In the genomic region with DNA sequence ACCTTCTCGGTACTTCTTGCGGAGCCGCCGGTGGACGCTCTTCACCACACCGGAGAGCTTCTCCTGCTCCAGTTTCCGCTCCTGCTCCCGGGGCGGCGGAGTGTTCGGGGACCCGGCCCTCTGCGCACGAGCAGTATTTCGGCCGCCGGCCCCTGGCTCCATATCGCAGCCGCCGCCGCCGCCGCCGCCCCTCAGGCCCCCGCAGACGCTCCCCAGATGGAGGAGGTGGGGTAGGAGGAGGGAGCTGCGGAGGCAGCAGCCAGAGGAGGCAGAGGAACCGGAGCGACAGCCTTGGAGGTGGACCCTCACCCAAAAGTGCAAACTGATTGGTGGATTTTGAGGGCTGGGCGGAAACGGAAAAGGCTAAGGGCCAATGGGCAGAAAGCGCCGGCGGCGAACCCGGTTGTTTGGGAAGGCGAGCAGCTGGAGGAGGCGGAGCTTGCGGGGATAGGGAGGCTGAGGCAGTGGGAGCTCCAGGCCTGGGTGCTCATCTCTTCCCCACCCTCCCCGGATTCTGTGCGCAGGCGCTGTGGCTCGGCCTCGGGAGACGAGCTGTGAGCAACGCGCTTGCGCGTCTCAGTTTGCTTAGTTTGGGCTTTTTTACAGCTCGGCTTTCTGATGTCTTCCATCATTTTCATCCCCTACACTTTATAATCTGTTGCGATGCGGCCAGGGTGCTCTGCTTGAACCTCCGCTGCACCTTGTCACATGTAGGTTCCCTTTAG, we compare ENCODE assay signal across 8 cellular contexts.
DNase-seq lines count a peak whose midpoint lies in the region; ATAC-seq lines count a peak whose summit lies in the region.

No MANE protein-coding gene starts in this region.

- peak overlapping the region in 1 of 2 experiments; percentile 77 for H3K14ac ChIP-seq in mesenchymal stem cell (ENCODE audit: low read length in 2 of 2)

- under 1% methylated on average over 53 of the region's 53 CpGs for WGBS in mesenchymal stem cell

- H2BK120ac ChIP-seq in mesenchymal stem cell (ENCODE audit: low read depth, low read length), result no peak overlapping the region

- peak overlapping the region; percentile 96 for H3K4me2 ChIP-seq in mesenchymal stem cell (ENCODE audit: low read length, poor library complexity, severe bottlenecking)

- H3K36me3 ChIP-seq in endocrine pancreas (ENCODE audit: control insufficient read depth, insufficient read depth, low read length), result no peaks in the 10 kb centered on the region
- no peaks in the 10 kb centered on the region for H3K36me3 ChIP-seq in mesenchymal stem cell (ENCODE audit: control insufficient read depth in 1 of 2, insufficient read depth in 2 of 2, low read depth in 1 of 2, low read length in 2 of 2)

- peak overlapping the region; percentile 35 for H2BK5ac ChIP-seq in mesenchymal stem cell (ENCODE audit: low read depth, low read length, poor library complexity, severe bottlenecking)

- no peak overlapping the region for H2BK15ac ChIP-seq in mesenchymal stem cell (ENCODE audit: low read depth, poor library complexity, severe bottlenecking)

- peak overlapping the region; percentile 94 to 98 for H3K18ac ChIP-seq in mesenchymal stem cell (ENCODE audit: low read depth in 1 of 2, low read length in 2 of 2)

- H3K4me1 ChIP-seq in endocrine pancreas (ENCODE audit: control insufficient read depth, insufficient read depth, low read length) (peaks cover 21% of the 10 kb centered on the region), mesenchymal stem cell (ENCODE audit: control insufficient read depth, insufficient read depth, low read depth, low read length) (no peaks in the 10 kb centered on the region)

- H4K8ac ChIP-seq in mesenchymal stem cell (ENCODE audit: low read length), result peak overlapping the region; percentile 89

- peak overlapping the region in 1 of 2 experiments; percentile 90 for H3K23ac ChIP-seq in mesenchymal stem cell (ENCODE audit: low read length in 2 of 2)

- H3K9me3 ChIP-seq in endocrine pancreas (ENCODE audit: control insufficient read depth, low read length) (no peaks in the 10 kb centered on the region), mesenchymal stem cell (ENCODE audit: control insufficient read depth, low read length) (no peaks in the 10 kb centered on the region)

- peak overlapping the region; percentile 80 for H3K27ac ChIP-seq in mesenchymal stem cell (ENCODE audit: low read length, poor library complexity, severe bottlenecking)

- peak overlapping the region; percentile 73 for H4K91ac ChIP-seq in mesenchymal stem cell (ENCODE audit: low read length)

- H3K9ac ChIP-seq in endocrine pancreas (ENCODE audit: control insufficient read depth, insufficient read depth, low read length), result peak overlapping the region; percentile 74
- peak overlapping the region; percentile 92 for H3K9ac ChIP-seq in mesenchymal stem cell (ENCODE audit: low read length)

- H3K27me3 ChIP-seq in endocrine pancreas (ENCODE audit: control insufficient read depth, insufficient read depth, low read length) (no peaks in the 10 kb centered on the region), mesenchymal stem cell (ENCODE audit: control insufficient read depth in 1 of 2, insufficient read depth in 1 of 2, low read length in 2 of 2) (no peaks in the 10 kb centered on the region)

- ATAC-seq in GM21390 (IDR thresholded peaks at IDR 0.05; ENCODE audit: unreplicated experiment), result peak; percentile 96

- peaks cover 8% of the 10 kb centered on the region for H3K79me1 ChIP-seq in mesenchymal stem cell (replicated peaks; ENCODE audit: low read length, poor library complexity, severe bottlenecking)

- H2AK5ac ChIP-seq in mesenchymal stem cell (ENCODE audit: low read length, severe bottlenecking), result no peak overlapping the region

- DNase-seq in Caki2 (ENCODE audit: low read depth) (peak; percentile 99), HUDEP-2 (lab: John Stamatoyannopoulos, UW; ENCODE audit: unreplicated experiment in 76 of 76) (peak; percentile 16 to 99 (median 97)), NOMO-1 treated with dmso at 0.1 percent for 144 hours (lab: John Stamatoyannopoulos, UW; ENCODE audit: unreplicated experiment) (peak; percentile 91), mesenchymal stem cell (peak; percentile 99)
- DNase-seq in activated CD8-positive, alpha-beta memory T cell treated with anti-CD3 and anti-CD28 coated beads, Interleukin-2, amount 50 U/mL, for 1 hour (ENCODE audit: extremely low read depth), result peak; percentile 99
- DNase-seq in stimulated activated CD8-positive, alpha-beta memory T cell treated with anti-CD3 and anti-CD28 coated beads, Interleukin-12 subunit alpha, Interleukin-12 subunit beta, amount 100 ng/mL, for 24 hours (ENCODE audit: extremely low read depth), result peak; percentile 99

- in situ Hi-C loops in Caki2 (cut with HindIII; ENCODE audit: low pct_unique_long_range_greater_than_20kb, low sequenced_read_pairs), result no loop called here

- H2AFZ ChIP-seq in mesenchymal stem cell (ENCODE audit: low read depth, low read length), result peak overlapping the region; percentile 94

- H3K4me3 ChIP-seq in endocrine pancreas (ENCODE audit: control insufficient read depth, insufficient read depth, low read length), result peak overlapping the region; percentile 90
- H3K4me3 ChIP-seq in mesenchymal stem cell (ENCODE audit: insufficient read depth in 1 of 2, low read depth in 1 of 2, low read length in 2 of 2), result peak overlapping the region; percentile 83 to 85

- H2BK12ac ChIP-seq in mesenchymal stem cell (ENCODE audit: low read length in 2 of 2), result no peak overlapping the region

- peak overlapping the region; percentile 31 to 52 for H3K4ac ChIP-seq in mesenchymal stem cell (ENCODE audit: low read depth in 1 of 2, low read length in 2 of 2)

Comparison
In these comparisons a context has a peak if more than half of its experiments do, and no peak if none do; other contexts are left out.
1. Peak in every context shown above with its lines: DNase-seq, ATAC-seq, H3K4me3 ChIP-seq and H3K27ac ChIP-seq.